In the genomic region with DNA sequence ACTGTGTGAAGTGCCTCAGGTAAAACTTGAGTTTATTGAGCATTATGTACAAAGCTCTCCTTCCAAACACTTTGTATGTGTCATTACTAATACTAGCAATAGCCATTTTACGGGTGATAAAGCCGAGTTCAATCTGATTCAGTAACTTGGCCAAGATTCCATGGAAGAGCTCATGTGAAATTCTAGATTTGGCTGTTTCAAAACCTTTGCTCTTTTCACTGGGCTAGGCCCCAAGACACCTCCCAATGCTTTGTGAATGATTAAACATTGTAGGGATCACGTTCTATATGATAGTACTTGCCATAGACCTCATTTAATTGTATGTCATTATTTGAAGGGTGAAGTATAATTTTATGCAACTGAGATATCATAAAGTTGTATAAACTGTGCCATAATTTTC, we compare ENCODE assay signal across 22 cellular contexts. TPM values are rescaled to one million over a fixed set of nuclear protein-coding genes. Genes with fewer than 3 reads are reported as not detected.
A peak's percentile ranks its signal among the peaks of the same experiment; 100 is the strongest.
DNase-seq lines count a peak whose midpoint lies in the region; ATAC-seq, FAIRE-seq and TF ChIP-seq lines count a peak whose summit lies in the region.
"Had no signal": no experiment of that assay in that cellular context is flagged by ENCODE, and none has a peak within 500 bp of the region (broad histone marks: within the 10 kb centered on the region; RNA-seq: fewer than 3 reads in every experiment).

No MANE protein-coding gene starts in this region.

- ATAC-seq in K562: no peak; the same call in 2 of the 3 replicates
- peak; percentile 98 for ATAC-seq in left colon
- no peak for ATAC-seq in activated T-helper 17 cell treated with anti-CD3 and anti-CD28 coated beads, Interleukin-2, amount 50 U/mL, for 72 hours (replicated peaks)
- no peak for ATAC-seq in HG02571 (IDR thresholded peaks at IDR 0.05; ENCODE audit: unreplicated experiment)

- H3K9me1 ChIP-seq in K562 (ENCODE audit: control insufficient read depth, insufficient read depth, low read length): no peaks in the 10 kb centered on the region

- no peak for DNase-seq in HFFc6
- no peak for DNase-seq in K562 (ENCODE audit: extremely low read depth in 1 of 4, low spot score in 3 of 4)
- DNase-seq in left colon: no peak
- peak; percentile 55 for DNase-seq in stromal cell of bone marrow (ENCODE audit: low read depth)
- no peak for DNase-seq in nucleus accumbens (lab: John Stamatoyannopoulos, UW)
- no peak for DNase-seq in smooth muscle cell (lab: John Stamatoyannopoulos, UW; ENCODE audit: unreplicated experiment)
- DNase-seq: activated B cell treated with CpG ODN at 0.5 μM for 24 hours; anterior cingulate cortex; DMS 273 treated with DMSO at 0.1 percent for 48 hours; NCI-H187; NCI-H510A; nephron progenitor cell; SHP77 treated with DMSO at 0.1 percent for 48 hours; stimulated activated CD4-positive, alpha-beta T cell treated with anti-CD3 and anti-CD28 coated beads, Interleukin-1b, Interleukin-23, amount 100 ng/mL, for 48 hours had no signal

- H3K4me1 ChIP-seq in K562 (replicated peaks in 1 of 2; ENCODE audit: control insufficient read depth in 2 of 2, insufficient read depth in 2 of 2, low read length in 2 of 2): no peaks in the 10 kb centered on the region; a peak in 1 of 5 replicates
- H3K4me1 ChIP-seq in smooth muscle cell (ENCODE audit: low read depth): no peaks in the 10 kb centered on the region
- H3K4me1 ChIP-seq: BLaER1, HAP-1 had no signal

- H3K4me3 Mint-ChIP-seq in HFFc6: peak overlapping the region; percentile 52; the same call in 1 of the 2 replicates
- H3K4me3 Mint-ChIP-seq in activated T-helper 17 cell treated with anti-CD3 and anti-CD28 coated beads, Interleukin-2, amount 50 U/mL, for 72 hours: no peak overlapping the region
- H3K4me3 Mint-ChIP-seq: activated B cell treated with CpG ODN at 0.5 μM for 24 hours; dendritic cell treated with granulocyte-macrophage colony-stimulating factor and Interleukin-4, amounts not matched to agents 40 ng/mL and 50 ng/mL, for 4 days; nephron progenitor cell; T-helper 1 cell treated with Interleukin-12 subunit alpha and Interleukin-12 subunit beta and Interleukin-4 antibody, amounts not matched to agents 30 μg/mL and 1 μg/mL, for 36 hours had no signal

- WGBS in K562 (ENCODE audit: insufficient coverage, low coverage, missing lambda C conversion rate): 38% methylated on average over 3 of the region's 3 CpGs
- WGBS in smooth muscle cell (ENCODE audit: low lambda C conversion rate): 97% methylated on average over 3 of the region's 3 CpGs

- H3K27me3 ChIP-seq in K562 (ENCODE audit: control insufficient read depth in 2 of 2, insufficient read depth in 2 of 2, low read length in 2 of 2) (no peaks in the 10 kb centered on the region), smooth muscle cell (ENCODE audit: low read depth) (no peaks in the 10 kb centered on the region)
- H3K27me3 ChIP-seq: BLaER1, esophagus muscularis mucosa had no signal

- TF ChIP-seq CTCF in HFFc6 (IDR thresholded peaks at IDR 0.05): no peak
- TF ChIP-seq CTCF in K562 (IDR thresholded peaks at IDR 0.05 in 2 of 3, conservative IDR thresholded peaks at IDR 0.05 in 1 of 3; ENCODE audit: insufficient read depth in 2 of 3, low read depth in 1 of 3, low read length in 3 of 3): no peak
- no peak for TF ChIP-seq CTCF in smooth muscle cell (IDR thresholded peaks at IDR 0.05; ENCODE audit: borderline replicate concordance, insufficient read depth, poor library complexity, severe bottlenecking)

- peaks cover 37% of the 10 kb centered on the region for H3K4me1 Mint-ChIP-seq in HFFc6 (ENCODE audit: low read depth)
- no peaks in the 10 kb centered on the region for H3K4me1 Mint-ChIP-seq in activated T-helper 17 cell treated with anti-CD3 and anti-CD28 coated beads, Interleukin-2, amount 50 U/mL, for 72 hours

- H3K79me2 ChIP-seq in K562 (ENCODE audit: control insufficient read depth, insufficient read depth, low read length): no peaks in the 10 kb centered on the region
- H3K79me2 ChIP-seq in smooth muscle cell (ENCODE audit: low read depth): no peaks in the 10 kb centered on the region

- no peak overlapping the region for H3K4me2 ChIP-seq in K562 (ENCODE audit: insufficient read depth, low read length)
- no peak overlapping the region for H3K4me2 ChIP-seq in smooth muscle cell
- H3K4me2 ChIP-seq: BLaER1 had no signal

- CTCF ChIA-PET in K562 (lab: Yijun Ruan, JAX; ENCODE audit: low intra/inter-chr PET ratio): no interaction called here

- POLR2A ChIA-PET in K562 (lab: Yijun Ruan, JAX): interaction anchor here (1.0 to 12.9 kb wide), 3 partner anchors 9 to 12 kb away, joined by 3 to 199 read pairs (median 30); partner anchors contain the start of gene NFE2L2

- no peak for TF ChIP-seq RAD21 in K562 (CRISPR knock-in tag; conservative IDR thresholded peaks at IDR 0.05 in 1 of 2, IDR thresholded peaks at IDR 0.05 in 1 of 2)

- H2AFZ ChIP-seq in K562 (ENCODE audit: low read depth, low read length) (peak overlapping the region; percentile 34), smooth muscle cell (ENCODE audit: low read depth) (no peak overlapping the region)

- no peaks in the 10 kb centered on the region for H3K9me3 Mint-ChIP-seq in HFFc6
- H3K9me3 Mint-ChIP-seq in activated T-helper 17 cell treated with anti-CD3 and anti-CD28 coated beads, Interleukin-2, amount 50 U/mL, for 72 hours: no peaks in the 10 kb centered on the region
- H3K9me3 Mint-ChIP-seq: activated B cell treated with CpG ODN at 0.5 μM for 24 hours; dendritic cell treated with granulocyte-macrophage colony-stimulating factor and Interleukin-4, amounts not matched to agents 40 ng/mL and 50 ng/mL, for 4 days; nephron progenitor cell; T-helper 1 cell treated with Interleukin-12 subunit alpha and Interleukin-12 subunit beta and Interleukin-4 antibody, amounts not matched to agents 30 μg/mL and 1 μg/mL, for 36 hours had no signal

- no TSS peak for BruUV-seq in K562 (replicated peaks; lab: Mats Ljungman, UMichigan)

- no peak overlapping the region for H3K27ac ChIP-seq in K562 (ENCODE audit: extremely low read depth, low read depth, low read length)
- no peak overlapping the region for H3K27ac ChIP-seq in smooth muscle cell (ENCODE audit: low read depth)
- H3K27ac ChIP-seq: BLaER1 had no signal

- no peak for TF ChIP-seq EP300 in K562 (IDR thresholded peaks at IDR 0.05; ENCODE audit: low read length)

- no peak overlapping the region for H3K27ac Mint-ChIP-seq in HFFc6
- no peak overlapping the region for H3K27ac Mint-ChIP-seq in activated T-helper 17 cell treated with anti-CD3 and anti-CD28 coated beads, Interleukin-2, amount 50 U/mL, for 72 hours
- H3K27ac Mint-ChIP-seq: activated B cell treated with CpG ODN at 0.5 μM for 24 hours; dendritic cell treated with granulocyte-macrophage colony-stimulating factor and Interleukin-4, amounts not matched to agents 40 ng/mL and 50 ng/mL, for 4 days; nephron progenitor cell; T-helper 1 cell treated with Interleukin-12 subunit alpha and Interleukin-12 subunit beta and Interleukin-4 antibody, amounts not matched to agents 30 μg/mL and 1 μg/mL, for 36 hours had no signal

- no peaks in the 10 kb centered on the region for H3K36me3 ChIP-seq in K562 (ENCODE audit: control insufficient read depth, insufficient read depth, low read length)
- H3K36me3 ChIP-seq in smooth muscle cell (ENCODE audit: low read depth): no peaks in the 10 kb centered on the region
- H3K36me3 ChIP-seq: BLaER1, esophagus muscularis mucosa, HAP-1 had no signal

- no peak for FAIRE-seq in K562 (lab: Jason Lieb, UNC)

- TF ChIP-seq POLR2A in K562 (conservative IDR thresholded peaks at IDR 0.05): no peak

- H3F3A ChIP-seq in smooth muscle cell (ENCODE audit: low read depth): no peaks in the 10 kb centered on the region

- H3K9me3 ChIP-seq in K562 (replicated peaks; ENCODE audit: control insufficient read depth, insufficient read depth, low read depth, low read length) (no peaks in the 10 kb centered on the region), smooth muscle cell (replicated peaks; ENCODE audit: low read depth) (no peaks in the 10 kb centered on the region)
- H3K9me3 ChIP-seq: BLaER1, esophagus muscularis mucosa, HAP-1 had no signal

- no peaks in the 10 kb centered on the region for H3K27me3 Mint-ChIP-seq in HFFc6 (ENCODE audit: insufficient read depth)
- H3K27me3 Mint-ChIP-seq in activated T-helper 17 cell treated with anti-CD3 and anti-CD28 coated beads, Interleukin-2, amount 50 U/mL, for 72 hours: no peaks in the 10 kb centered on the region
- H3K27me3 Mint-ChIP-seq: activated B cell treated with CpG ODN at 0.5 μM for 24 hours; dendritic cell treated with granulocyte-macrophage colony-stimulating factor and Interleukin-4, amounts not matched to agents 40 ng/mL and 50 ng/mL, for 4 days had no signal

- no peaks in the 10 kb centered on the region for H3K36me3 Mint-ChIP-seq in HFFc6 (ENCODE audit: low read depth)
- H3K36me3 Mint-ChIP-seq in activated T-helper 17 cell treated with anti-CD3 and anti-CD28 coated beads, Interleukin-2, amount 50 U/mL, for 72 hours (ENCODE audit: low read depth): no peaks in the 10 kb centered on the region

- intact Hi-C loops in K562 (cut with micrococcal nuclease): no loop called here
- intact Hi-C loops in left colon (cut with DNase I, micrococcal nuclease): no loop called here

- in situ Hi-C loops in K562 (cut with MboI): no loop called here

- H4K20me1 ChIP-seq in K562 (replicated peaks; ENCODE audit: control insufficient read depth, insufficient read depth, low read length) (no peaks in the 10 kb centered on the region), smooth muscle cell (ENCODE audit: low read depth) (no peaks in the 10 kb centered on the region)
- H4K20me1 ChIP-seq: BLaER1 had no signal

- no peak overlapping the region for H3K9ac ChIP-seq in K562 (ENCODE audit: insufficient read depth in 1 of 2, low read depth in 2 of 2, low read length in 2 of 2)
- no peak overlapping the region for H3K9ac ChIP-seq in smooth muscle cell (ENCODE audit: low read depth)
- H3K9ac ChIP-seq: BLaER1 had no signal

- H3K4me3 ChIP-seq in K562 (no peak overlapping the region), smooth muscle cell (no peak overlapping the region)
- H3K4me3 ChIP-seq: BLaER1, esophagus muscularis mucosa, HAP-1, lung had no signal

RNA-seq across cellular contexts. Expression of gene NFE2L2, which starts 8.9 kb away (rescaled TPM):
- 10 to 100 TPM; 59.0 to 76.5 (median 67.8) TPM for total RNA-seq in HFFc6 (2021; fragmentation: NEBNext Ultra II Directional; extraction: Animal tissue kit (Norgen Biotek cat#: 25700))
- 61.8 and 169 TPM in 2 replicates for total RNA-seq in K562 (2011; cell fraction: chromatin; rRNA removed; ENCODE audit: low replicate concordance)
- 36.7 and 42.6 TPM in 2 replicates for total RNA-seq in K562 (2011; cell fraction: nucleolus; rRNA removed)
- 59.8 and 96.6 TPM in 2 replicates for total RNA-seq in K562 (2011; cell fraction: nucleoplasm; rRNA removed)
- 33.2 and 46.0 TPM in 2 replicates for total RNA-seq in K562 (2014; rRNA removed)
- 59.3 and 72.0 TPM in 2 replicates for total RNA-seq in K562 (2014; rRNA removed; fragmentation: Illumina TruSeq; extraction: Trizol)
- 62.5 and 67.8 TPM in 2 replicates for total RNA-seq in K562 (2015; rRNA removed; fragmentation: Illumina TruSeq; extraction: Trizol)
- total RNA-seq in K562 (2021): 60.8 and 64.8 TPM in 2 replicates
- 93.2 and 120 TPM in 2 replicates for polyA plus RNA-seq in K562 (2011; rRNA removed)
- 58.4 and 68.0 TPM in 2 replicates for polyA plus RNA-seq in K562 (2011; cell fraction: cytosol; rRNA removed)
- polyA plus RNA-seq in K562 (2011; cell fraction: nucleus; rRNA removed): 62.5 and 70.2 TPM in 2 replicates
- 42.7 and 78.6 TPM in 2 replicates for polyA plus RNA-seq in K562 (2012)
- polyA plus RNA-seq in K562 (2014; fragmentation: Illumina TruSeq; extraction: Trizol): 91.0 and 100 TPM in 2 replicates
- 10 to 100 TPM; 29.3 to 34.8 TPM for polyA plus RNA-seq in K562 (2014; fragmentation: Nextera tagmentation; extraction: Ambion mirVana)
- polyA plus RNA-seq in K562 (2014; rRNA removed): 54.9 and 56.3 TPM in 2 replicates
- 108 and 150 TPM in 2 replicates for polyA minus RNA-seq in K562 (2011; rRNA and poly(A)+ RNA removed)
- polyA minus RNA-seq in K562 (2011; cell fraction: cytosol; rRNA and poly(A)+ RNA removed): 40.0 and 70.1 TPM in 2 replicates
- 52.2 and 71.1 TPM in 2 replicates for polyA minus RNA-seq in K562 (2011; cell fraction: nucleus; rRNA and poly(A)+ RNA removed)
- 10 to 100 TPM; 73.1 to 94.1 TPM for total RNA-seq in left colon
- total RNA-seq in activated T-helper 17 cell treated with anti-CD3 and anti-CD28 coated beads, Interleukin-2, amount 50 U/mL, for 72 hours: 10 to 100 TPM; 39.3 to 49.4 TPM
- 110 and 118 TPM in 2 replicates for total RNA-seq in smooth muscle cell
- 64.4 and 68.9 TPM in 2 replicates for polyA plus RNA-seq in smooth muscle cell
